ENCODE assay signal across 7 cellular contexts in genomic region chr19:14023404-14024235, GRCh38. TPM values are rescaled to one million over a fixed set of nuclear protein-coding genes. Genes with fewer than 3 reads are reported as not detected.
DNase-seq lines count a peak whose midpoint lies in the region; ATAC-seq and TF ChIP-seq lines count a peak whose summit lies in the region.
"Had no signal": no experiment of that assay in that cellular context is flagged by ENCODE, and none has a peak within 500 bp of the region (broad histone marks: within the 10 kb centered on the region; RNA-seq: fewer than 3 reads in every experiment).

No MANE protein-coding gene starts in this region.

- no peak overlapping the region for H3K27ac ChIP-seq in fibroblast of lung (ENCODE audit: insufficient read depth, low read length)

- H2AFZ ChIP-seq in fibroblast of lung (ENCODE audit: low read length), result peak overlapping the region; percentile 54

- H3K79me2 ChIP-seq in fibroblast of lung (ENCODE audit: control insufficient read depth, insufficient read depth, low read length), result no peaks in the 10 kb centered on the region

- no peak overlapping the region for H3K4me2 ChIP-seq in fibroblast of lung (ENCODE audit: extremely low read depth, insufficient read depth, low read length)

- DNase-seq in GM06990 (ENCODE audit: extremely low read depth, insufficient read length) (no peak), NOMO-1 treated with DMSO at 0.1 percent for 48 hours (lab: John Stamatoyannopoulos, UW; ENCODE audit: unreplicated experiment) (peak; percentile 82), fibroblast of lung (ENCODE audit: low read depth in 2 of 2) (peak in 1 of 2 donors; percentile 54), ureter (ENCODE audit: low spot score) (peak; percentile 65), occipital lobe (lab: John Stamatoyannopoulos, UW) (no peak)

- no peaks in the 10 kb centered on the region for H4K20me1 ChIP-seq in fibroblast of lung (ENCODE audit: control insufficient read depth, extremely low read depth, insufficient read depth, low read length)

- ATAC-seq in GM21825 (IDR thresholded peaks at IDR 0.05; ENCODE audit: unreplicated experiment), result no peak

- no peaks in the 10 kb centered on the region for H3K9me3 ChIP-seq in fibroblast of lung (ENCODE audit: control insufficient read depth, insufficient read depth, low read depth, low read length)

- H3K4me3 ChIP-seq in GM06990 (replicated peaks; ENCODE audit: low read depth, low read length) (no peak overlapping the region), fibroblast of lung (replicated peaks in 1 of 4; ENCODE audit: control extremely low read depth in 1 of 4, insufficient read depth in 1 of 4, low read depth in 3 of 4, low read length in 4 of 4) (no peak overlapping the region)

- TF ChIP-seq CTCF in GM06990 (IDR thresholded peaks at IDR 0.05; ENCODE audit: insufficient read depth, low read length, poor library complexity, severe bottlenecking) (peak; percentile 51), fibroblast of lung (conservative IDR thresholded peaks at IDR 0.05 in 1 of 2, IDR thresholded peaks at IDR 0.05 in 1 of 2; ENCODE audit: low read depth in 1 of 2, low read length in 2 of 2) (peak; percentile 35 to 44)

- H3K27me3 ChIP-seq in GM06990 (replicated peaks; ENCODE audit: control insufficient read depth, insufficient read depth, low read length), result no peaks in the 10 kb centered on the region
- peaks cover 7% of the 10 kb centered on the region for H3K27me3 ChIP-seq in fibroblast of lung (ENCODE audit: control insufficient read depth, insufficient read depth, low read length)

- peaks cover 5% of the 10 kb centered on the region for H3K4me1 ChIP-seq in fibroblast of lung (ENCODE audit: control insufficient read depth, extremely low read depth, insufficient read depth, low read length)

- no peak overlapping the region for H3K9ac ChIP-seq in fibroblast of lung (ENCODE audit: insufficient read depth, low read length)

- no peaks in the 10 kb centered on the region for H3K36me3 ChIP-seq in GM06990 (ENCODE audit: control insufficient read depth, insufficient read depth, low read length)
- H3K36me3 ChIP-seq in fibroblast of lung (ENCODE audit: control insufficient read depth, insufficient read depth, low read length), result no peaks in the 10 kb centered on the region

RNA-seq across cellular contexts. Expression of gene RLN3, which starts 4.3 kb away (rescaled TPM):
- total RNA-seq in fibroblast of lung (not detected in 2 replicates), ureter (not detected), occipital lobe (not detected)
- polyA plus RNA-seq in fibroblast of lung, result not detected in 2 replicates
- polyA plus RNA-seq in fibroblast of lung (2012), result not detected in 2 replicates
- polyA minus RNA-seq in fibroblast of lung (ENCODE audit: low replicate concordance), result not detected in 2 replicates
- total RNA-seq: urinary bladder had no signal
- polyA plus RNA-seq: urinary bladder had no signal

RNA-seq across cellular contexts. Expression of gene IL27RA, which starts 7.9 kb away (rescaled TPM):
- 2.1 and 2.6 TPM in 2 replicates for total RNA-seq in fibroblast of lung
- 0.84 and 1.2 TPM in 2 replicates for polyA plus RNA-seq in fibroblast of lung
- polyA plus RNA-seq in fibroblast of lung (2012), result 1.0 and 1.4 TPM in 2 replicates
- 0.85 and 0.98 TPM in 2 replicates for polyA minus RNA-seq in fibroblast of lung (ENCODE audit: low replicate concordance)
- 5.1 TPM for total RNA-seq in ureter
- 7.0 TPM for total RNA-seq in occipital lobe

RNA-seq across cellular contexts. Expression of gene RFX1, which starts 17.5 kb away (rescaled TPM):
- total RNA-seq in fibroblast of lung (1.0 and 2.6 TPM in 2 replicates), ureter (16.4 TPM), occipital lobe (1.7 TPM)
- polyA plus RNA-seq in fibroblast of lung, result 0.44 and 2.4 TPM in 2 replicates
- 4.3 and 6.7 TPM in 2 replicates for polyA plus RNA-seq in fibroblast of lung (2012)
- polyA minus RNA-seq in fibroblast of lung (ENCODE audit: low replicate concordance), result 3.3 and 5.5 TPM in 2 replicates

RNA-seq across cellular contexts. Expression of gene PALM3, which starts 38.3 kb away (rescaled TPM):
- total RNA-seq in fibroblast of lung, result 0.51 and 1.3 TPM in 2 replicates
- polyA plus RNA-seq in fibroblast of lung, result 0.02 and 0.20 TPM in 2 replicates
- polyA plus RNA-seq in fibroblast of lung (2012), result 0.50 and 2.0 TPM in 2 replicates
- 0.27 TPM in 1 of 2 replicates, not detected in the other for polyA minus RNA-seq in fibroblast of lung (ENCODE audit: low replicate concordance)
- total RNA-seq in ureter, result 24.1 TPM
- 3.4 TPM for total RNA-seq in occipital lobe

RNA-seq across cellular contexts. Expression of gene MISP3, which starts 49.0 kb away (rescaled TPM):
- total RNA-seq in fibroblast of lung (0.77 and 0.83 TPM in 2 replicates), ureter (4.3 TPM), occipital lobe (1.6 TPM)
- polyA plus RNA-seq in fibroblast of lung, result 0.33 and 0.41 TPM in 2 replicates
- 0.55 and 0.67 TPM in 2 replicates for polyA plus RNA-seq in fibroblast of lung (2012)
- polyA minus RNA-seq in fibroblast of lung (ENCODE audit: low replicate concordance), result not detected in 2 replicates

Comparison
In these comparisons a context has a peak if more than half of its experiments do, and no peak if none do; other contexts are left out.
1. DNase-seq: peak in NOMO-1 treated with DMSO at 0.1 percent for 48 hours (single experiment) and ureter (single experiment); none in GM06990 (single experiment) and occipital lobe (single experiment).